ENCODE assay signal across 8 cellular contexts in genomic region chr11:65430406-65431217, GRCh38. TPM values are rescaled to one million over a fixed set of nuclear protein-coding genes. Genes with fewer than 3 reads are reported as not detected.
DNase-seq lines count a peak whose midpoint lies in the region; ATAC-seq, FAIRE-seq and TF ChIP-seq lines count a peak whose summit lies in the region.

No MANE protein-coding gene starts in this region.

- intact Hi-C loops in endothelial cell of umbilical vein (cut with micrococcal nuclease) (loop anchor here (1.0 kb wide), 2 partner anchors 14 to 80 kb away; no protein-coding TSS in a partner anchor), psoas muscle (cut with DNase I) (no loop called here)

- no TSS peak for BruUV-seq in endothelial cell of umbilical vein (replicated peaks; lab: Mats Ljungman, UMichigan)

- H3K4me2 ChIP-seq in endothelial cell of umbilical vein (ENCODE audit: insufficient read depth, low read length), result peak overlapping the region; percentile 91

- H3K4me1 ChIP-seq in endothelial cell of umbilical vein (ENCODE audit: control insufficient read depth, extremely low read depth, insufficient read depth, low read length), result peaks cover 46% of the 10 kb centered on the region
- peaks cover 56% of the 10 kb centered on the region for H3K4me1 ChIP-seq in psoas muscle

- TF ChIP-seq POLR2A in endothelial cell of umbilical vein (IDR thresholded peaks at IDR 0.05; ENCODE audit: low read depth, low read length), result no peak

- ATAC-seq in psoas muscle (no peak), GM18909 (IDR thresholded peaks at IDR 0.05; ENCODE audit: poor library complexity, unreplicated experiment) (no peak)

- no peak overlapping the region for H2AFZ ChIP-seq in endothelial cell of umbilical vein (ENCODE audit: low read depth, low read length)

- no peak for TF ChIP-seq CTCF in endothelial cell of umbilical vein (IDR thresholded peaks at IDR 0.05; ENCODE audit: extremely low read depth in 1 of 2, insufficient read depth in 1 of 2, low read depth in 1 of 2, low read length in 2 of 2)
- no peak for TF ChIP-seq CTCF in psoas muscle (IDR thresholded peaks at IDR 0.05)

- H3K9me3 ChIP-seq in endothelial cell of umbilical vein (replicated peaks; ENCODE audit: control insufficient read depth, insufficient read depth, low read length), result no peaks in the 10 kb centered on the region
- no peaks in the 10 kb centered on the region for H3K9me3 ChIP-seq in psoas muscle

- peak; percentile 49 for DNase-seq in ELR (ENCODE audit: low read depth)
- DNase-seq in RCC 7860 (ENCODE audit: low spot score), result peak; percentile 17
- peak; percentile 60 for DNase-seq in endothelial cell of umbilical vein (ENCODE audit: low read depth, low spot score)
- DNase-seq in psoas muscle, result no peak
- no peak for DNase-seq in stimulated activated CD4-positive, alpha-beta T cell treated with anti-CD3 and anti-CD28 coated beads, Interleukin-1b, Interleukin-23, amount 100 ng/mL, for 48 hours
- no peak for DNase-seq in HK-2 (ENCODE audit: unreplicated experiment)
- no peak for DNase-seq in AML-193 (lab: John Stamatoyannopoulos, UW)

- CTCF ChIA-PET in endothelial cell of umbilical vein (lab: Charles Lee), result interaction anchor here (1.1 to 1.9 kb wide), 4 partner anchors 11 to 48 kb away, joined by 3 to 9 read pairs (median 6); partner anchors contain the start of gene SLC25A45

- POLR2A ChIA-PET in endothelial cell of umbilical vein (lab: Charles Lee), result interaction anchor here (0.7 to 2.5 kb wide), 9 partner anchors 11 to 78 kb away, joined by 3 to 23 read pairs (median 4); partner anchors contain the start of gene MALAT1

- WGBS in psoas muscle, 3 donors, result 13 to 23% (median 14%) methylated on average over 6 of the region's 6 CpGs

- H3K4me3 ChIP-seq in endothelial cell of umbilical vein (replicated peaks in 1 of 3; ENCODE audit: insufficient read depth in 1 of 3, low read depth in 1 of 3, low read length in 3 of 3), result peak overlapping the region in 2 of 3 experiments; percentile 16 to 95
- H3K4me3 ChIP-seq in psoas muscle, result peak overlapping the region; percentile 86

- H3K27ac ChIP-seq in endothelial cell of umbilical vein (ENCODE audit: insufficient read depth, low read depth, low read length) (peak overlapping the region; percentile 45), psoas muscle (peak overlapping the region; percentile 100)

- H3K27me3 ChIP-seq in endothelial cell of umbilical vein (ENCODE audit: control insufficient read depth in 2 of 2, insufficient read depth in 2 of 2, low read length in 2 of 2) (no peaks in the 10 kb centered on the region), psoas muscle (ENCODE audit: insufficient read depth in 3 of 3, low read length in 2 of 3) (no peaks in the 10 kb centered on the region)

- FAIRE-seq in RCC 7860 (lab: Jason Lieb, UNC) (no peak), endothelial cell of umbilical vein (lab: Jason Lieb, UNC) (no peak)

- H3K9me1 ChIP-seq in endothelial cell of umbilical vein (replicated peaks; ENCODE audit: control insufficient read depth, extremely low read depth, insufficient read depth, low read length), result no peaks in the 10 kb centered on the region

- H3K36me3 ChIP-seq in endothelial cell of umbilical vein (ENCODE audit: control insufficient read depth in 2 of 2, extremely low read depth in 1 of 2, insufficient read depth in 2 of 2, low read length in 2 of 2), result peaks cover 20 to 22% of the 10 kb centered on the region in 2 experiments
- peaks cover 0 to 94% of the 10 kb centered on the region in 2 donors for H3K36me3 ChIP-seq in psoas muscle (ENCODE audit: insufficient read depth in 1 of 2, low read depth in 1 of 2)

- dilution Hi-C loops in endothelial cell of umbilical vein (cut with MboI; ENCODE audit: extremely low pct_ligation_motif_present, low sequenced_read_pairs), result no loop called here

- H4K20me1 ChIP-seq in endothelial cell of umbilical vein (replicated peaks; ENCODE audit: control insufficient read depth, extremely low read depth, insufficient read depth, low read length), result peaks cover 16% of the 10 kb centered on the region

- H3K79me2 ChIP-seq in endothelial cell of umbilical vein (ENCODE audit: control insufficient read depth, insufficient read depth, low read length), result peaks cover 98% of the 10 kb centered on the region

- peak overlapping the region; percentile 98 for H3K9ac ChIP-seq in endothelial cell of umbilical vein (replicated peaks; ENCODE audit: extremely low read depth, insufficient read depth, low read length)

TF ChIP-seq in endothelial cell of umbilical vein, 7 proteins besides CTCF, POLR2A, EP300 and RAD21:
- TF ChIP-seq POLR2AphosphoS5 (IDR thresholded peaks at IDR 0.05; ENCODE audit: insufficient read depth, low read depth, low read length), result no peak
- no peak for TF ChIP-seq MAX (IDR thresholded peaks at IDR 0.05; ENCODE audit: insufficient read depth, insufficient read length)
- TF ChIP-seq FOS (IDR thresholded peaks at IDR 0.05; ENCODE audit: borderline replicate concordance, insufficient read depth, low read length), result no peak
- no peak for TF ChIP-seq JUN (IDR thresholded peaks at IDR 0.05; ENCODE audit: borderline replicate concordance, insufficient read depth, insufficient read length, low read depth)
- TF ChIP-seq MYC (IDR thresholded peaks at IDR 0.05; ENCODE audit: low read depth, low read length), result no peak

RNA-seq across cellular contexts. Expression of gene NEAT1, which starts 8.0 kb away (rescaled TPM):
- total RNA-seq in endothelial cell of umbilical vein (957 and 1,053 TPM in 2 replicates), psoas muscle (1,000 to 10,000 TPM in 1 of 4 donors, 100 to 1,000 TPM in 3; 517 to 1,759 (median 646) TPM)
- polyA plus RNA-seq in endothelial cell of umbilical vein (34.4 and 43.3 TPM in 2 replicates), psoas muscle (100 to 1,000 TPM; 474 to 758 (median 716) TPM)
- polyA plus RNA-seq in endothelial cell of umbilical vein (2011; cell fraction: cytosol; rRNA removed), result 15.1 and 49.9 TPM in 2 replicates
- polyA plus RNA-seq in endothelial cell of umbilical vein (2011; cell fraction: nucleus; rRNA removed), result 443 and 462 TPM in 2 replicates
- 254 and 310 TPM in 2 replicates for polyA plus RNA-seq in endothelial cell of umbilical vein (2012)
- 900 and 1,086 TPM in 2 replicates for polyA minus RNA-seq in endothelial cell of umbilical vein
- polyA minus RNA-seq in endothelial cell of umbilical vein (2011; cell fraction: cytosol; rRNA and poly(A)+ RNA removed), result 31.7 TPM
- 1,191 and 1,444 TPM in 2 replicates for polyA minus RNA-seq in endothelial cell of umbilical vein (2011; cell fraction: nucleus; rRNA and poly(A)+ RNA removed)

RNA-seq across cellular contexts. Expression of gene FRMD8, which starts 44.2 kb away (rescaled TPM):
- 53.9 and 57.7 TPM in 2 replicates for total RNA-seq in endothelial cell of umbilical vein
- 36.4 and 45.3 TPM in 2 replicates for polyA plus RNA-seq in endothelial cell of umbilical vein
- polyA plus RNA-seq in endothelial cell of umbilical vein (2011; cell fraction: cytosol; rRNA removed), result 24.9 and 33.1 TPM in 2 replicates
- polyA plus RNA-seq in endothelial cell of umbilical vein (2011; cell fraction: nucleus; rRNA removed), result 38.1 and 42.6 TPM in 2 replicates
- 24.3 and 29.2 TPM in 2 replicates for polyA plus RNA-seq in endothelial cell of umbilical vein (2012)
- polyA minus RNA-seq in endothelial cell of umbilical vein, result 34.9 and 44.0 TPM in 2 replicates
- 16.4 TPM for polyA minus RNA-seq in endothelial cell of umbilical vein (2011; cell fraction: cytosol; rRNA and poly(A)+ RNA removed)
- polyA minus RNA-seq in endothelial cell of umbilical vein (2011; cell fraction: nucleus; rRNA and poly(A)+ RNA removed), result 22.2 and 24.7 TPM in 2 replicates
- 10 to 100 TPM in 3 of 4 donors, 1 to 10 TPM in 1; 7.4 to 27.7 (median 13.9) TPM for total RNA-seq in psoas muscle
- polyA plus RNA-seq in psoas muscle, result 10 to 100 TPM; 10.6 to 20.8 (median 12.9) TPM

RNA-seq across cellular contexts. Expression of gene SLC25A45, which starts 48.2 kb away (rescaled TPM):
- total RNA-seq in endothelial cell of umbilical vein, result 3.1 and 4.8 TPM in 2 replicates
- 1.2 TPM in 2 replicates for polyA plus RNA-seq in endothelial cell of umbilical vein
- polyA plus RNA-seq in endothelial cell of umbilical vein (2011; cell fraction: cytosol; rRNA removed), result 0.52 and 0.66 TPM in 2 replicates
- polyA plus RNA-seq in endothelial cell of umbilical vein (2011; cell fraction: nucleus; rRNA removed), result 2.1 and 2.5 TPM in 2 replicates
- 1.5 and 1.6 TPM in 2 replicates for polyA plus RNA-seq in endothelial cell of umbilical vein (2012)
- polyA minus RNA-seq in endothelial cell of umbilical vein, result 0.55 and 1.9 TPM in 2 replicates
- polyA minus RNA-seq in endothelial cell of umbilical vein (2011; cell fraction: cytosol; rRNA and poly(A)+ RNA removed), result 6.2 TPM
- polyA minus RNA-seq in endothelial cell of umbilical vein (2011; cell fraction: nucleus; rRNA and poly(A)+ RNA removed), result 1.7 and 2.0 TPM in 2 replicates
- 1 to 10 TPM; 5.7 to 8.8 (median 7.2) TPM for total RNA-seq in psoas muscle
- polyA plus RNA-seq in psoas muscle, result 10 to 100 TPM in 1 of 3 donors, 1 to 10 TPM in 2; 3.7 to 18.5 (median 6.1) TPM

Comparison
In these comparisons a context has a peak if more than half of its experiments do, and no peak if none do; other contexts are left out.
1. DNase-seq: peak in ELR (single experiment), RCC 7860 (single experiment) and endothelial cell of umbilical vein (single experiment); none in psoas muscle (0 of 2), stimulated activated CD4-positive, alpha-beta T cell treated with anti-CD3 and anti-CD28 coated beads, Interleukin-1b, Interleukin-23, amount 100 ng/mL, for 48 hours (single experiment), HK-2 (single experiment) and AML-193 (0 of 2).